Comparison of ENCODE assay signal across 8 cellular contexts in genomic region chr5:172110921-172111873, GRCh38.
DNase-seq lines count a peak whose midpoint lies in the region; ATAC-seq, FAIRE-seq and TF ChIP-seq lines count a peak whose summit lies in the region.

No MANE protein-coding gene starts in this region.

- no peaks in the 10 kb centered on the region for H3K27me3 ChIP-seq in gastrocnemius medialis

- no peaks in the 10 kb centered on the region for H3K9me3 ChIP-seq in gastrocnemius medialis

- peaks cover 0 to 4% of the 10 kb centered on the region in 2 donors for H3K36me3 ChIP-seq in gastrocnemius medialis

- DNase-seq in NOMO-1 (lab: John Stamatoyannopoulos, UW; ENCODE audit: unreplicated experiment in 2 of 2) (peak; percentile 97 to 98), gastrocnemius medialis (no peak), D721Med (ENCODE audit: insufficient read length, low spot score) (no peak), kidney tubule cell (ENCODE audit: low spot score) (no peak)
- DNase-seq in activated CD8-positive, alpha-beta memory T cell treated with anti-CD3 and anti-CD28 coated beads, Interleukin-2, amount 50 U/mL, for 1 hour (ENCODE audit: extremely low read depth) = peak; percentile 51

- peak overlapping the region in 2 of 4 donors; percentile 8 to 15 for H3K4me3 ChIP-seq in gastrocnemius medialis

- intact Hi-C loops in gastrocnemius medialis (cut with DNase I; ENCODE audit: low total_unique reads) = no loop called here

- in situ Hi-C loops in gastrocnemius medialis (cut with MboI; ENCODE audit: low sequenced_read_pairs in 4 of 4) = loop anchor here in 3 of 4 donors (5.0 kb wide), 3 partner anchors 76 to 181 kb away; partner anchors contain the start of genes EFCAB9 (in 1 of the 3) and STK10 (in 1 of the 3)

- TF ChIP-seq POLR2A in GM18505 (IDR thresholded peaks at IDR 0.05; ENCODE audit: borderline replicate concordance, extremely low read depth, insufficient read depth, insufficient read length) = peak; percentile 50
- TF ChIP-seq POLR2A in gastrocnemius medialis (IDR thresholded peaks at IDR 0.05) = no peak

- H3K27ac ChIP-seq in gastrocnemius medialis = peak overlapping the region in 3 of 4 donors; percentile 42 to 45 (median 43)

- no peak for FAIRE-seq in D721Med (lab: Jason Lieb, UNC)

- TF ChIP-seq CTCF in gastrocnemius medialis (IDR thresholded peaks at IDR 0.05 in 4 of 5, conservative IDR thresholded peaks at IDR 0.05 in 1 of 5) = no peak
- no peak for TF ChIP-seq CTCF in D721Med (IDR thresholded peaks at IDR 0.05; ENCODE audit: insufficient read depth, missing control alignments)

- ATAC-seq in GM18505 (IDR thresholded peaks at IDR 0.05; ENCODE audit: unreplicated experiment) (peak; percentile 76), HG02763 (IDR thresholded peaks at IDR 0.05; ENCODE audit: unreplicated experiment) (peak; percentile 76), esophagus mucosa (peak; percentile 77), gastrocnemius medialis (no peak)

- H3K4me1 ChIP-seq in gastrocnemius medialis = peaks cover 28 to 31% of the 10 kb centered on the region in 2 donors

Comparison
In these comparisons a context has a peak if more than half of its experiments do, and no peak if none do; other contexts are left out.
1. ATAC-seq: peak in GM18505 (single experiment), HG02763 (single experiment) and esophagus mucosa (single experiment); none in gastrocnemius medialis (0 of 2).
2. DNase-seq: peak in NOMO-1 (2 of 2) and activated CD8-positive, alpha-beta memory T cell treated with anti-CD3 and anti-CD28 coated beads, Interleukin-2, amount 50 U/mL, for 1 hour (single experiment); none in gastrocnemius medialis (0 of 2), D721Med (single experiment) and kidney tubule cell (single experiment).